18 cellular contexts compared by ENCODE assay signal in the genomic region with DNA sequence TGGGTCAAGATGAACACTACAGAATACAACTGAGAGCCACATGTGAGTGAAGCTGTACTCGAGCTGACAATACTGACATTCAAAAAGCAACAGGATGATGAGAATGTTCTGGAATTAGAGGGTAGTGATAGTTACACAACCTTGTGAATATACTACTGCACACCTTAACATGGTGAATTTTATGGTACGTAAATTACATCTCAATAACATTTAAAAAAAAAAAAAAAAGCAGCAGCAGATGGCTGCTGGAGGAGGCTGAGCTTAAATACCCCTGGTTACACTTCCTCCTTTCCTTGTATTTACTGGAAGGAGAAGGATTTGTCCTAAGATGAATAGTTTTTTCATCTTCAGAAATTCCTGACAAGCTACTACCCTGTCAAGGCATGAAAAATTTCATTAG. TPM values are rescaled to one million over a fixed set of nuclear protein-coding genes. Genes with fewer than 3 reads are reported as not detected.
DNase-seq lines count a peak whose midpoint lies in the region; ATAC-seq, FAIRE-seq and TF ChIP-seq lines count a peak whose summit lies in the region.
"Had no signal": no experiment of that assay in that cellular context is flagged by ENCODE, and none has a peak within 500 bp of the region (broad histone marks: within the 10 kb centered on the region; RNA-seq: fewer than 3 reads in every experiment).

No MANE protein-coding gene starts in this region.

- H3K79me1 ChIP-seq in mesenchymal stem cell (replicated peaks; ENCODE audit: low read length, poor library complexity, severe bottlenecking): peaks cover 4% of the 10 kb centered on the region

- no peak overlapping the region for H3K18ac ChIP-seq in mesenchymal stem cell (ENCODE audit: low read depth in 1 of 2, low read length in 2 of 2)

- H4K20me1 ChIP-seq in GM12878 (ENCODE audit: control insufficient read depth, insufficient read depth): no peaks in the 10 kb centered on the region

- 76 to 84% (median 79%) methylated on average over 2 of the region's 2 CpGs for WGBS in heart left ventricle, 4 donors
- 18% methylated on average over 2 of the region's 2 CpGs for WGBS in GM12878 (ENCODE audit: insufficient coverage, insufficient replicate concordance, low lambda C conversion rate, missing lambda C conversion rate)
- no CpG with 5 or more reads among the region's 2 CpGs for WGBS in mesenchymal stem cell
- WGBS in spleen, 5 donors: 66 to 88% (median 77%) methylated on average over 2 of the region's 2 CpGs

- H3K4me3 ChIP-seq in heart left ventricle (no peak overlapping the region), right atrium auricular region (no peak overlapping the region), GM12878 (no peak overlapping the region), mesenchymal stem cell (ENCODE audit: insufficient read depth in 1 of 2, low read depth in 1 of 2, low read length in 2 of 2) (no peak overlapping the region), spleen (no peak overlapping the region)

- H2BK15ac ChIP-seq in mesenchymal stem cell (ENCODE audit: low read depth, poor library complexity, severe bottlenecking): no peak overlapping the region

- CTCF ChIA-PET in GM12878 (lab: Yijun Ruan, JAX): interaction anchor here (0.6 to 3.1 kb wide), 7 partner anchors 12 to 962 kb away, joined by 3 to 11 read pairs (median 4); no protein-coding TSS in a partner anchor

- TF ChIP-seq EP300 in GM12878 (IDR thresholded peaks at IDR 0.05; ENCODE audit: borderline replicate concordance in 1 of 2, control insufficient read depth in 1 of 2, low read depth in 2 of 2, low read length in 2 of 2): no peak

- peak; percentile 38 for FAIRE-seq in GM12878 (lab: Jason Lieb, UNC)
- FAIRE-seq: A204.1, G401.6, GM19239, HepG2, HTR-8/SVneo had no signal

- H3K9ac ChIP-seq in GM12878 (ENCODE audit: control insufficient read depth, insufficient read depth, low read length) (no peak overlapping the region), mesenchymal stem cell (ENCODE audit: low read length) (no peak overlapping the region)

- no peak overlapping the region for H2BK120ac ChIP-seq in mesenchymal stem cell (ENCODE audit: low read depth, low read length)

- intact Hi-C loops in heart left ventricle (cut with DNase I) (loop anchor here in 1 of 10 donors (10.0 kb wide), 1 partner anchor 143 kb away; no protein-coding TSS in a partner anchor), GM12878 (cut with micrococcal nuclease; ENCODE audit: unreplicated experiment) (no loop called here), spleen (cut with DNase I; ENCODE audit: low total_unique reads) (no loop called here)

- H2AFZ ChIP-seq in GM12878 (ENCODE audit: control insufficient read depth, low read depth, low read length): no peak overlapping the region
- H2AFZ ChIP-seq in mesenchymal stem cell (ENCODE audit: low read depth, low read length): no peak overlapping the region

- H3K27ac ChIP-seq in heart left ventricle (peak overlapping the region in 7 of 12 donors; percentile 24 to 70 (median 55)), right atrium auricular region (peak overlapping the region in 1 of 2 donors; percentile 48), GM12878 (ENCODE audit: control insufficient read depth, insufficient read depth) (no peak overlapping the region), mesenchymal stem cell (ENCODE audit: low read length, poor library complexity, severe bottlenecking) (no peak overlapping the region), spleen (peak overlapping the region in 1 of 8 donors; percentile 20)

- DNase-seq in heart left ventricle (no peak), right atrium auricular region (ENCODE audit: low spot score) (no peak), GM12878 (ENCODE audit: low read depth, low spot score) (no peak), mesenchymal stem cell (no peak), spleen (no peak)
- DNase-seq: CD4-positive, alpha-beta memory T cell; DMS153; DMS79 treated with DMSO at 0.1 percent for 48 hours; EL; GOT3; H9 had no signal

- in situ Hi-C loops in GM12878 (cut with MboI): no loop called here

- POLR2A ChIA-PET in GM12878 (lab: Charles Lee): interaction anchor here (0.7 kb wide), 1 partner anchor 11 kb away, joined by 3 read pairs; no protein-coding TSS in a partner anchor

- no TSS peak for BruUV-seq in GM12878 (replicated peaks; lab: Mats Ljungman, UMichigan)

- SMC1A ChIA-PET in GM12878 (lab: Charles Lee; ENCODE audit: uncharacterized antibody, unreplicated experiment): interaction anchor here (0.6 to 0.7 kb wide), 2 partner anchors 153 to 452 kb away, joined by 4 to 5 read pairs; no protein-coding TSS in a partner anchor

- H3K79me2 ChIP-seq in GM12878 (ENCODE audit: control insufficient read depth, insufficient read depth, low read length): no peaks in the 10 kb centered on the region

- H3K36me3 ChIP-seq in heart left ventricle: no peaks in the 10 kb centered on the region
- no peaks in the 10 kb centered on the region for H3K36me3 ChIP-seq in right atrium auricular region
- H3K36me3 ChIP-seq in GM12878 (ENCODE audit: control insufficient read depth in 2 of 2, insufficient read depth in 2 of 2, low read length in 1 of 2): no peaks in the 10 kb centered on the region
- no peaks in the 10 kb centered on the region for H3K36me3 ChIP-seq in mesenchymal stem cell (ENCODE audit: control insufficient read depth in 1 of 2, insufficient read depth in 2 of 2, low read depth in 1 of 2, low read length in 2 of 2)
- H3K36me3 ChIP-seq in spleen: no peaks in the 10 kb centered on the region

- H3K4ac ChIP-seq in mesenchymal stem cell (ENCODE audit: low read depth in 1 of 2, low read length in 2 of 2): no peak overlapping the region

- ATAC-seq in heart left ventricle (no peak), GM12878 (no peak), HG03354 (IDR thresholded peaks at IDR 0.05; ENCODE audit: poor library complexity, severe bottlenecking, unreplicated experiment) (no peak), HG02938 (IDR thresholded peaks at IDR 0.05; ENCODE audit: unreplicated experiment) (no peak)
- ATAC-seq: HepG2 had no signal

- no peak overlapping the region for H4K8ac ChIP-seq in mesenchymal stem cell (ENCODE audit: low read length)

- H3K4me2 ChIP-seq in GM12878 (ENCODE audit: control insufficient read depth, insufficient read depth) (no peak overlapping the region), mesenchymal stem cell (ENCODE audit: low read length, poor library complexity, severe bottlenecking) (no peak overlapping the region)

- H3K23ac ChIP-seq in mesenchymal stem cell (ENCODE audit: low read length in 2 of 2): no peak overlapping the region

- no peak overlapping the region for H4K91ac ChIP-seq in mesenchymal stem cell (ENCODE audit: low read length)

- H3K14ac ChIP-seq in mesenchymal stem cell (ENCODE audit: low read length in 2 of 2): no peak overlapping the region

- H3K9me3 ChIP-seq in heart left ventricle (peaks cover 0 to 3% (median 0%) of the 10 kb centered on the region in 12 donors), right atrium auricular region (no peaks in the 10 kb centered on the region), GM12878 (replicated peaks; ENCODE audit: control insufficient read depth, insufficient read depth, low read length) (peaks cover 4% of the 10 kb centered on the region; the same call in 2 of the 3 replicates), mesenchymal stem cell (ENCODE audit: control insufficient read depth, low read length) (no peaks in the 10 kb centered on the region), spleen (peaks cover 0 to 7% (median 5%) of the 10 kb centered on the region in 8 donors)

- RAD21 ChIA-PET in GM12878 (lab: Charles Lee; ENCODE audit: unreplicated experiment): interaction anchor here (1.3 kb wide), 1 partner anchor 153 kb away, joined by 5 read pairs; no protein-coding TSS in a partner anchor

- H3K27me3 ChIP-seq in heart left ventricle (no peaks in the 10 kb centered on the region), right atrium auricular region (no peaks in the 10 kb centered on the region), GM12878 (replicated peaks in 1 of 2; ENCODE audit: control insufficient read depth in 2 of 2, insufficient read depth in 2 of 2, low read length in 1 of 2) (no peaks in the 10 kb centered on the region), mesenchymal stem cell (ENCODE audit: control insufficient read depth in 1 of 2, insufficient read depth in 1 of 2, low read length in 2 of 2) (no peaks in the 10 kb centered on the region), spleen (replicated peaks in 1 of 7) (no peaks in the 10 kb centered on the region)

- H2BK5ac ChIP-seq in mesenchymal stem cell (ENCODE audit: low read depth, low read length, poor library complexity, severe bottlenecking): no peak overlapping the region

- TF ChIP-seq RAD21 in GM12878 (IDR thresholded peaks at IDR 0.05; ENCODE audit: insufficient read depth, low read depth, low read length): no peak

- TF ChIP-seq CTCF in heart left ventricle (IDR thresholded peaks at IDR 0.05) (no peak), right atrium auricular region (IDR thresholded peaks at IDR 0.05) (no peak), GM12878 (IDR thresholded peaks at IDR 0.05 in 2 of 3, conservative IDR thresholded peaks at IDR 0.05 in 1 of 3; ENCODE audit: control insufficient read depth in 2 of 3, extremely low read depth in 1 of 3, insufficient read depth in 1 of 3, low read depth in 3 of 3, low read length in 3 of 3) (no peak), spleen (IDR thresholded peaks at IDR 0.05 in 8 of 11, conservative IDR thresholded peaks at IDR 0.05 in 3 of 11) (no peak)

- H3K4me1 ChIP-seq in heart left ventricle: peaks cover 0 to 38% (median 11%) of the 10 kb centered on the region in 12 donors
- peaks cover 0 to 19% of the 10 kb centered on the region in 2 donors for H3K4me1 ChIP-seq in right atrium auricular region
- H3K4me1 ChIP-seq in GM12878 (ENCODE audit: control insufficient read depth, insufficient read depth, low read length): 0 out of 2 replicates have a peak, but pooled peaks cover 3% of the 10 kb centered on the region
- peaks cover 4% of the 10 kb centered on the region for H3K4me1 ChIP-seq in mesenchymal stem cell (ENCODE audit: control insufficient read depth, insufficient read depth, low read depth, low read length)
- H3K4me1 ChIP-seq in spleen: peaks cover 0 to 12% (median 0%) of the 10 kb centered on the region in 6 donors

- peak overlapping the region; percentile 90 for H2AK5ac ChIP-seq in mesenchymal stem cell (ENCODE audit: low read length, severe bottlenecking)

- H2BK12ac ChIP-seq in mesenchymal stem cell (ENCODE audit: low read length in 2 of 2): no peak overlapping the region

- TF ChIP-seq POLR2A in heart left ventricle (IDR thresholded peaks at IDR 0.05) (no peak), GM12878 (IDR thresholded peaks at IDR 0.05; ENCODE audit: low read depth, low read length) (no peak), spleen (IDR thresholded peaks at IDR 0.05) (no peak)

RNA-seq across cellular contexts. Expression of gene CYP1B1, which starts 45.5 kb away (rescaled TPM):
- total RNA-seq in heart left ventricle (10 to 100 TPM; 11.2 to 68.8 (median 24.5) TPM), right atrium auricular region (10 to 100 TPM; 25.1 to 92.6 TPM), GM12878 (2014; rRNA removed) (2.4 and 3.0 TPM in 2 replicates), GM12878 (2014; rRNA removed; fragmentation: Illumina TruSeq; extraction: Trizol) (3.4 TPM in 2 replicates), GM12878 (2021) (9.0 and 10.1 TPM in 2 replicates), spleen (100 to 1,000 TPM in 2 of 7 donors, 10 to 100 TPM in 5; 50.4 to 121 (median 73.6) TPM)
- polyA plus RNA-seq in heart left ventricle (1 to 10 TPM; 3.9 to 8.9 TPM), GM12878 (2011; rRNA removed) (0.35 and 0.65 TPM in 2 replicates), GM12878 (2014; fragmentation: Illumina TruSeq; extraction: Trizol) (4.6 and 5.2 TPM in 2 replicates), GM12878 (2014; fragmentation: Nextera tagmentation; extraction: Ambion mirVana) (1 to 10 TPM; 2.2 to 3.0 TPM), GM12878 (2014; rRNA removed) (2.7 and 3.4 TPM in 2 replicates), GM12878 (2016; fragmentation: Nextera tagmentation; extraction: Ambion mirVana) (10 to 100 TPM; 22.0 to 29.7 TPM), spleen (10 to 100 TPM; 17.7 to 26.4 (median 22.6) TPM)
- 6.3 and 7.3 TPM in 2 replicates for total RNA-seq in GM12878 (2013; cell fraction: nucleolus; rRNA removed)
- polyA plus RNA-seq in GM12878 (2011; ENCODE audit: low read depth): 10.2 TPM
- polyA plus RNA-seq in GM12878 (2011; cell fraction: cytosol; rRNA removed): 0.66 and 0.67 TPM in 2 replicates
- polyA plus RNA-seq in GM12878 (2011; cell fraction: nucleus; rRNA removed): 0.49 and 0.56 TPM in 2 replicates
- polyA plus RNA-seq in GM12878 (2012): 16.1 and 16.6 TPM in 2 replicates
- 1.7 and 2.5 TPM in 2 replicates for polyA minus RNA-seq in GM12878 (2011; rRNA and poly(A)+ RNA removed)
- polyA minus RNA-seq in GM12878 (2011; cell fraction: cytosol; rRNA and poly(A)+ RNA removed): 0.52 and 0.67 TPM in 2 replicates
- polyA minus RNA-seq in GM12878 (2011; cell fraction: nucleus; rRNA and poly(A)+ RNA removed): 0.85 and 1.1 TPM in 2 replicates
- polyA plus RNA-seq in mesenchymal stem cell (2013, experiment 1 of 2): 32.4 TPM
- 33.1 TPM for polyA plus RNA-seq in mesenchymal stem cell (2013, experiment 2 of 2)
- total RNA-seq: HepG2 had no signal
- polyA plus RNA-seq: HepG2 had no signal

Comparison
In these comparisons a context has a peak if more than half of its experiments do, and no peak if none do; other contexts are left out.
1. H3K27ac ChIP-seq: peak in heart left ventricle (7 of 12); none in GM12878 (single experiment) and mesenchymal stem cell (single experiment).